ENCODE assay signal across 8 cellular contexts in the genomic region with DNA sequence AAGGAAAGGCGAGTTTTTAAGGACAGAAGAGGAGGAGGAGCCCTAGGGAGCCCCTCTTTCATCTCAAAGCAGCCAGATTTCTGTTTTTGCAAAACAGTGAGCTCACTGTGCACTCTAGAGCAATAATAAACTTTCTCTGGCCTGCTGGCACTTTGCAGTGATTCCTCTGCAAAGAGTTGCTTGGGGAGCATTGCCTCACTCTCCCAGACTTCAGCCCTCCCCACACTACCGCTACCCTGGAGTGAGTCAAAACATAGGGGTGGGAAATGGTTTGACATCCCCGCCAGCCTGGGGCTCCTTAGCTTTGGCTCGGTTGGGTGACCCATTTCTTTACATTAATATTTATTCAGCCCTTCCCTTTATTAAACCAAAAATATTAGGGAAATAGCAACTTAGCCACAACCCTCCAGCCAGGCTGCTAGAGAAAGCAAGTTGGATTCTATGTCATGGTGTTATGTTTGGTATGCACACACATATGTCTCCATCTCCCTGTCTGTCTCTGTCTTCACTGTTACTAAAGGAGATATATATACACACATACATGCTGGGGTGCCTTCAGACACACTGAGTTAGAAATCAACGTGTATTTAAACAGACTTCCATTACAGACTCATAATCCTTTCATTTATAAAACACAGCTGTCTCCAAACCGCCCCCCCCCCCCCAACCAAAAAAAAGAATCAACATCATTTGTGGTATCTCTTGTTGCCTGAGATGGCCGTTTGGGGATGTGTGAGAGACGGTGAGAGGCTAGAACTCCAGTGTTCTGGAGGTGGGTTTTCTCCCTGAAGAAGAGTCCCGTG. TPM values are rescaled to one million over a fixed set of nuclear protein-coding genes. Genes with fewer than 3 reads are reported as not detected.
A peak's percentile ranks its signal among the peaks of the same experiment; 100 is the strongest.
DNase-seq lines count a peak whose midpoint lies in the region; ATAC-seq and TF ChIP-seq lines count a peak whose summit lies in the region.

No MANE protein-coding gene starts in this region.

- no peaks in the 10 kb centered on the region for H3K27me3 ChIP-seq in CD4-positive, alpha-beta memory T cell (ENCODE audit: insufficient read depth, low read length)
- H3K27me3 ChIP-seq in OCI-LY3 (ENCODE audit: low read depth, low read length) = no peaks in the 10 kb centered on the region
- no peaks in the 10 kb centered on the region for H3K27me3 ChIP-seq in effector memory CD4-positive, alpha-beta T cell (replicated peaks; ENCODE audit: control insufficient read depth, insufficient read depth, low read length, poor library complexity, severe bottlenecking)

- peaks cover 75% of the 10 kb centered on the region for H3K4me1 ChIP-seq in CD4-positive, alpha-beta memory T cell (ENCODE audit: insufficient read depth, low read length)
- peaks cover 48% of the 10 kb centered on the region for H3K4me1 ChIP-seq in OCI-LY3 (ENCODE audit: low read length)
- H3K4me1 ChIP-seq in effector memory CD4-positive, alpha-beta T cell (ENCODE audit: control insufficient read depth, insufficient read depth, low read length, poor library complexity, severe bottlenecking) = peaks cover 56% of the 10 kb centered on the region

- H3K4me2 ChIP-seq in OCI-LY3 (ENCODE audit: low read length) = peak overlapping the region; percentile 93; the same call in 1 of the 2 replicates

- peaks cover 39 to 71% (median 54%) of the 10 kb centered on the region in 4 donors for H3K4me1 Mint-ChIP-seq in CD4-positive, alpha-beta memory T cell
- peaks cover 80% of the 10 kb centered on the region for H3K4me1 Mint-ChIP-seq in nephron progenitor cell

- H3K4me3 ChIP-seq in CD4-positive, alpha-beta memory T cell (ENCODE audit: low read length in 2 of 2) = peak overlapping the region in 1 of 2 donors; percentile 84
- no peak overlapping the region for H3K4me3 ChIP-seq in OCI-LY3 (ENCODE audit: low read length)
- H3K4me3 ChIP-seq in effector memory CD4-positive, alpha-beta T cell (ENCODE audit: insufficient read depth, low read depth, low read length, poor library complexity, severe bottlenecking) = no peak overlapping the region

- H3K9me3 ChIP-seq in CD4-positive, alpha-beta memory T cell (ENCODE audit: control insufficient read depth in 1 of 2, low read length in 2 of 2) = no peaks in the 10 kb centered on the region
- H3K9me3 ChIP-seq in OCI-LY3 (ENCODE audit: insufficient read depth, low read length) = no peaks in the 10 kb centered on the region
- H3K9me3 ChIP-seq in effector memory CD4-positive, alpha-beta T cell (ENCODE audit: control insufficient read depth, low read length) = no peaks in the 10 kb centered on the region

- ATAC-seq in GM19023 (IDR thresholded peaks at IDR 0.05; ENCODE audit: unreplicated experiment) = no peak

- H3K27me3 Mint-ChIP-seq in CD4-positive, alpha-beta memory T cell = no peaks in the 10 kb centered on the region
- H3K27me3 Mint-ChIP-seq in nephron progenitor cell (ENCODE audit: low read depth, poor library complexity) = no peaks in the 10 kb centered on the region

- no peaks in the 10 kb centered on the region for H4K20me1 ChIP-seq in OCI-LY3 (ENCODE audit: insufficient read depth, low read length)

- H3K9ac ChIP-seq in OCI-LY3 (ENCODE audit: low read length) = no peak overlapping the region

- H3K36me3 Mint-ChIP-seq in CD4-positive, alpha-beta memory T cell = peaks cover 0 to 17% of the 10 kb centered on the region in 2 donors
- H3K36me3 Mint-ChIP-seq in nephron progenitor cell (ENCODE audit: low read depth) = no peaks in the 10 kb centered on the region

- H3K9me3 Mint-ChIP-seq in CD4-positive, alpha-beta memory T cell = peaks cover 0 to 2% (median 0%) of the 10 kb centered on the region in 8 donors
- H3K9me3 Mint-ChIP-seq in nephron progenitor cell = no peaks in the 10 kb centered on the region

- peak overlapping the region; percentile 98 for H3K27ac ChIP-seq in CD4-positive, alpha-beta memory T cell (ENCODE audit: low read depth, low read length)
- H3K27ac ChIP-seq in OCI-LY3 (ENCODE audit: low read length) = no peak overlapping the region
- H3K27ac ChIP-seq in effector memory CD4-positive, alpha-beta T cell (ENCODE audit: insufficient read depth, low read length, poor library complexity, severe bottlenecking) = peak overlapping the region; percentile 96

- H3K79me2 ChIP-seq in OCI-LY3 (ENCODE audit: low read length) = peaks cover 14% of the 10 kb centered on the region

- peak overlapping the region; percentile 91 to 94 (median 92) for H3K4me3 Mint-ChIP-seq in CD4-positive, alpha-beta memory T cell
- peak overlapping the region; percentile 80 for H3K4me3 Mint-ChIP-seq in nephron progenitor cell

- no peaks in the 10 kb centered on the region for H3K36me3 ChIP-seq in CD4-positive, alpha-beta memory T cell (ENCODE audit: insufficient read depth, low read length)
- peaks cover 2% of the 10 kb centered on the region for H3K36me3 ChIP-seq in OCI-LY3 (replicated peaks; ENCODE audit: low read depth, low read length)
- no peaks in the 10 kb centered on the region for H3K36me3 ChIP-seq in effector memory CD4-positive, alpha-beta T cell (ENCODE audit: control insufficient read depth, insufficient read depth, low read length)

- no peak overlapping the region for H2AFZ ChIP-seq in OCI-LY3 (ENCODE audit: low read depth, low read length)

- peak in 1 of 5 donors; percentile 54 for DNase-seq in CD4-positive, alpha-beta memory T cell
- DNase-seq in effector memory CD4-positive, alpha-beta T cell = no peak
- DNase-seq in nephron progenitor cell (no peak), SW480 (ENCODE audit: low spot score) (no peak), T-helper 9 cell (no peak), SW 1271 (lab: John Stamatoyannopoulos, UW) (no peak)

- POLR2A ChIA-PET in CD4-positive, alpha-beta memory T cell (lab: Charles Lee; ENCODE audit: partially characterized antibody) = interaction anchor here (0.7 to 15.3 kb wide), 13 partner anchors 8 to 102 kb away, joined by 3 to 456 read pairs (median 6); no protein-coding TSS in a partner anchor

- H3K27ac Mint-ChIP-seq in CD4-positive, alpha-beta memory T cell = peak overlapping the region; percentile 94 to 99 (median 98)
- peak overlapping the region; percentile 100 for H3K27ac Mint-ChIP-seq in nephron progenitor cell

- CTCF ChIA-PET in CD4-positive, alpha-beta memory T cell (lab: Charles Lee; ENCODE audit: partially characterized antibody) = interaction anchor here (0.7 to 8.8 kb wide), 11 partner anchors 7 to 128 kb away, joined by 3 to 65 read pairs (median 6); no protein-coding TSS in a partner anchor

- intact Hi-C loops in CD4-positive, alpha-beta memory T cell (cut with micrococcal nuclease) = loop anchor here (1.0 kb wide), 2 partner anchors 8 to 119 kb away; no protein-coding TSS in a partner anchor

- TF ChIP-seq CTCF in OCI-LY3 (IDR thresholded peaks at IDR 0.05; ENCODE audit: low read depth, low read length) (no peak), nephron progenitor cell (IDR thresholded peaks at IDR 0.05) (no peak)

RNA-seq across cellular contexts. Expression of a gene that starts 3.4 kb away (rescaled TPM):
- total RNA-seq in CD4-positive, alpha-beta memory T cell = 10 to 100 TPM; 36.6 to 37.7 TPM
- polyA plus RNA-seq in CD4-positive, alpha-beta memory T cell = 1 to 10 TPM; 1.2 to 3.8 TPM
